In the genomic region with DNA sequence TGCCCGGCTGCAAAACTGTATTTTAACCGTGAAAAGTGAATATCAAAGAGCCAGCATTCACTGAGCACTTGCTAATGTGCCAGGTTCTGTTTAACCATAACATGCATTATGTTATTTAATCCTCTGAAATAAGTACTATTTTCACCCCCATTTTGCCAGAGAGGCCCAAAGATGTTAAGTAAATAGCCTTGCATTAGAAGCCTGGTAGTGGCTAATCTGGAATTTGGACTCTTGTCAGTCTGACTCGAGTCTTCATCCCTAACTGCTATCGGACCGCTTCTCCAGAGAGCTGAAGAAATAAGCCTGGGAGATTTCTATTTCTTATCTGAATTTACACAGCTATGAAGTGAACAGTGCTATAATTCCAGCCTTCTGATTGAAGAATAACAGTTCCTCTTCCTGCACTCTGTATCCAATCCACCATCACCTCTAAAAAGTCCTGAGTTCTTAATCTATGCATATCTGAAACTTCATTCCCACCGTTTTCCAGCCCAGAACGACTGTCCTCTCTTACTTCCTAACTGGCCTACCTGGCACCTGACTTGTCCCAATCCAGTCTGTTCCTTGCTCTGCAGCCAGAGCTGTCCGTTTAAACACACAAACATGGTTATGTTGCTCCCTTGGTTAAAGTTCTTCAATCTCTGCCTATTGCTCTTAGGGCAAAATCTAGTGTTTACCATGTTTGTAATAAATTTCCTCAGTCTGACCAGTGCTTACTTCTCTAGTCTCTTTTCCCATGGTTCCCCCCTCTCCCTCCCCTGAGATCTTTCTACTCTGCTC, we compare ENCODE assay signal across 29 cellular contexts. TPM values are rescaled to one million over a fixed set of nuclear protein-coding genes. Genes with fewer than 3 reads are reported as not detected.
DNase-seq lines count a peak whose midpoint lies in the region; ATAC-seq and TF ChIP-seq lines count a peak whose summit lies in the region.
"Had no signal": no experiment of that assay in that cellular context is flagged by ENCODE, and none has a peak within 500 bp of the region (broad histone marks: within the 10 kb centered on the region; RNA-seq: fewer than 3 reads in every experiment).

No MANE protein-coding gene starts in this region.

- H2AFZ ChIP-seq in hepatocyte (no peak overlapping the region), smooth muscle cell (ENCODE audit: low read depth) (no peak overlapping the region)
- H2AFZ ChIP-seq: parathyroid adenoma had no signal

- TF ChIP-seq CTCF in hepatocyte (IDR thresholded peaks at IDR 0.05; ENCODE audit: poor library complexity) (no peak), smooth muscle cell (IDR thresholded peaks at IDR 0.05; ENCODE audit: borderline replicate concordance, insufficient read depth, poor library complexity, severe bottlenecking) (no peak), chondrocyte (IDR thresholded peaks at IDR 0.05) (no peak)

- peaks cover 8% of the 10 kb centered on the region for H3F3A ChIP-seq in smooth muscle cell (ENCODE audit: low read depth)

- ATAC-seq in activated T-cell treated with anti-CD3 and anti-CD28 coated beads, Interleukin-2, amount 50 U/mL, for 72 hours (replicated peaks in 1 of 2) = no peak
- ATAC-seq: left cardiac atrium; stimulated activated naive CD8-positive, alpha-beta T cell treated with anti-CD3 and anti-CD28 coated beads, Interleukin-15, Interleukin-2, amounts not matched to agents 100 U/mL and 50 U/mL, for 24 hours; WTC11 had no signal

- H3K4me1 ChIP-seq in hepatocyte (ENCODE audit: insufficient read depth) (peaks cover 20% of the 10 kb centered on the region), smooth muscle cell (ENCODE audit: low read depth) (peaks cover 4% of the 10 kb centered on the region)
- H3K4me1 ChIP-seq: SJSA1 had no signal

- peaks cover 31% of the 10 kb centered on the region for H3K79me2 ChIP-seq in hepatocyte
- H3K79me2 ChIP-seq in smooth muscle cell (ENCODE audit: low read depth) = peaks cover 15% of the 10 kb centered on the region

- peaks cover 25% of the 10 kb centered on the region for H3K36me3 Mint-ChIP-seq in activated T-cell treated with anti-CD3 and anti-CD28 coated beads, Interleukin-2, amount 50 U/mL, for 24 hours (ENCODE audit: low read depth)
- H3K36me3 Mint-ChIP-seq in activated T-cell treated with anti-CD3 and anti-CD28 coated beads, Interleukin-2, amount 50 U/mL, for 72 hours (ENCODE audit: insufficient read depth in 2 of 2) = peaks cover 2 to 7% of the 10 kb centered on the region in 2 donors
- no peaks in the 10 kb centered on the region for H3K36me3 Mint-ChIP-seq in chondrocyte (ENCODE audit: low read depth)
- H3K36me3 Mint-ChIP-seq: immature natural killer cell, WTC11 had no signal

- WGBS in hepatocyte (ENCODE audit: low lambda C conversion rate, missing lambda C conversion rate) = 62% methylated on average over 8 of the region's 8 CpGs
- 37% methylated on average over 8 of the region's 8 CpGs for WGBS in smooth muscle cell (ENCODE audit: low lambda C conversion rate)

- no peak overlapping the region for H3K27ac Mint-ChIP-seq in activated T-cell treated with anti-CD3 and anti-CD28 coated beads, Interleukin-2, amount 50 U/mL, for 24 hours
- H3K27ac Mint-ChIP-seq in activated T-cell treated with anti-CD3 and anti-CD28 coated beads, Interleukin-2, amount 50 U/mL, for 72 hours = no peak overlapping the region
- H3K27ac Mint-ChIP-seq in chondrocyte (ENCODE audit: unreplicated experiment) = no peak overlapping the region
- H3K27ac Mint-ChIP-seq: activated CD4-positive, alpha-beta T cell treated with anti-CD3 and anti-CD28 coated beads, Interleukin-2, amount 10 ng/mL, durations not matched to agents 7 days and 5 days; activated naive CD4-positive, alpha-beta T cell treated with anti-CD3 and anti-CD28 coated beads for 36 hours; WTC11 had no signal

- no peaks in the 10 kb centered on the region for H3K27me3 Mint-ChIP-seq in activated T-cell treated with anti-CD3 and anti-CD28 coated beads, Interleukin-2, amount 50 U/mL, for 24 hours
- no peaks in the 10 kb centered on the region for H3K27me3 Mint-ChIP-seq in activated T-cell treated with anti-CD3 and anti-CD28 coated beads, Interleukin-2, amount 50 U/mL, for 72 hours (ENCODE audit: low read depth)
- no peaks in the 10 kb centered on the region for H3K27me3 Mint-ChIP-seq in chondrocyte (ENCODE audit: low read depth)
- H3K27me3 Mint-ChIP-seq: activated CD4-positive, alpha-beta T cell treated with anti-CD3 and anti-CD28 coated beads, Interleukin-2, amount 10 ng/mL, durations not matched to agents 7 days and 5 days had no signal

- peaks cover 16% of the 10 kb centered on the region for H3K4me1 Mint-ChIP-seq in activated T-cell treated with anti-CD3 and anti-CD28 coated beads, Interleukin-2, amount 50 U/mL, for 24 hours (ENCODE audit: low read depth)
- peaks cover 19% of the 10 kb centered on the region for H3K4me1 Mint-ChIP-seq in activated T-cell treated with anti-CD3 and anti-CD28 coated beads, Interleukin-2, amount 50 U/mL, for 72 hours (ENCODE audit: low read depth)
- H3K4me1 Mint-ChIP-seq in chondrocyte (ENCODE audit: low read depth) = peaks cover 17% of the 10 kb centered on the region

- H3K4me3 ChIP-seq in hepatocyte (no peak overlapping the region), smooth muscle cell (no peak overlapping the region)
- H3K4me3 ChIP-seq: right atrium auricular region, SJSA1, testis, uterus had no signal

- intact Hi-C loops in posterior vena cava (cut with DNase I) = no loop called here

- no peaks in the 10 kb centered on the region for H3K9me2 ChIP-seq in hepatocyte (replicated peaks; ENCODE audit: insufficient read depth)

- H3K4me2 ChIP-seq in hepatocyte (peak overlapping the region; percentile 77), smooth muscle cell (peak overlapping the region; percentile 88)

- no peak for DNase-seq in activated T-cell treated with anti-CD3 and anti-CD28 coated beads, Interleukin-2, amount 50 U/mL, for 24 hours
- no peak for DNase-seq in activated T-cell treated with anti-CD3 and anti-CD28 coated beads, Interleukin-2, amount 50 U/mL, for 72 hours
- peak; percentile 18 for DNase-seq in OCI-M1 (lab: John Stamatoyannopoulos, UW)
- DNase-seq in hepatocyte (ENCODE audit: low spot score) = peak; percentile 11
- no peak for DNase-seq in smooth muscle cell (lab: John Stamatoyannopoulos, UW; ENCODE audit: unreplicated experiment)
- DNase-seq in chondrocyte (ENCODE audit: low spot score) = no peak
- DNase-seq in mesenteric fat pad (ENCODE audit: low spot score) = no peak
- no peak for DNase-seq in posterior vena cava (ENCODE audit: low spot score)
- DNase-seq: 8988T; activated CD4-positive, alpha-beta T cell treated with anti-CD3 and anti-CD28 coated beads, Interleukin-2, amount 10 ng/mL, durations not matched to agents 7 days and 5 days; activated naive CD4-positive, alpha-beta T cell treated with anti-CD3 and anti-CD28 coated beads for 36 hours; activated T-cell treated with anti-CD3 and anti-CD28 coated beads, Interleukin-2, amount 50 U/mL, for 1 hour; effector CD8-positive, alpha-beta T cell; GOT3; HFFc6; immature natural killer cell; left cardiac atrium; NCI-H1105 treated with DMSO at 0.1 percent for 48 hours; NCI-H2029; NCI-H524 treated with DMSO at 0.1 percent for 48 hours; stimulated activated CD4-positive, alpha-beta T cell treated with anti-CD3 and anti-CD28 coated beads, Interleukin-2, amount 100 ng/mL, for 24 hours; stimulated activated naive CD8-positive, alpha-beta T cell treated with anti-CD3 and anti-CD28 coated beads, Interleukin-15, Interleukin-2, amounts not matched to agents 100 U/mL and 50 U/mL, for 24 hours; T1000; testis; uterus had no signal

- no peaks in the 10 kb centered on the region for H3K9me3 ChIP-seq in hepatocyte (ENCODE audit: low read depth)
- no peaks in the 10 kb centered on the region for H3K9me3 ChIP-seq in smooth muscle cell (replicated peaks; ENCODE audit: low read depth)
- H3K9me3 ChIP-seq: right atrium auricular region, SJSA1, testis, uterus had no signal

- H3K9me3 Mint-ChIP-seq in activated T-cell treated with anti-CD3 and anti-CD28 coated beads, Interleukin-2, amount 50 U/mL, for 24 hours = no peaks in the 10 kb centered on the region
- H3K9me3 Mint-ChIP-seq in activated T-cell treated with anti-CD3 and anti-CD28 coated beads, Interleukin-2, amount 50 U/mL, for 72 hours = no peaks in the 10 kb centered on the region
- H3K9me3 Mint-ChIP-seq in chondrocyte (ENCODE audit: low read depth) = no peaks in the 10 kb centered on the region
- H3K9me3 Mint-ChIP-seq: activated CD4-positive, alpha-beta T cell treated with anti-CD3 and anti-CD28 coated beads, Interleukin-2, amount 10 ng/mL, durations not matched to agents 7 days and 5 days; activated naive CD4-positive, alpha-beta T cell treated with anti-CD3 and anti-CD28 coated beads for 36 hours; HFFc6; immature natural killer cell; WTC11 had no signal

- no peak overlapping the region for H3K9ac ChIP-seq in smooth muscle cell (ENCODE audit: low read depth)
- H3K9ac ChIP-seq: parathyroid adenoma had no signal

- H4K20me1 ChIP-seq in hepatocyte (ENCODE audit: insufficient read depth, poor library complexity, severe bottlenecking) (no peaks in the 10 kb centered on the region), smooth muscle cell (ENCODE audit: low read depth) (no peaks in the 10 kb centered on the region)

- H3K4me3 Mint-ChIP-seq in activated T-cell treated with anti-CD3 and anti-CD28 coated beads, Interleukin-2, amount 50 U/mL, for 24 hours = peak overlapping the region; percentile 28
- no peak overlapping the region for H3K4me3 Mint-ChIP-seq in activated T-cell treated with anti-CD3 and anti-CD28 coated beads, Interleukin-2, amount 50 U/mL, for 72 hours
- H3K4me3 Mint-ChIP-seq in chondrocyte (ENCODE audit: unreplicated experiment) = no peak overlapping the region

- H3K27ac ChIP-seq in hepatocyte (peak overlapping the region; percentile 96), smooth muscle cell (ENCODE audit: low read depth) (peak overlapping the region; percentile 96)
- H3K27ac ChIP-seq: SJSA1 had no signal

- H3K27me3 ChIP-seq in hepatocyte = no peaks in the 10 kb centered on the region
- H3K27me3 ChIP-seq in smooth muscle cell (ENCODE audit: low read depth) = no peaks in the 10 kb centered on the region
- H3K27me3 ChIP-seq: right atrium auricular region, SJSA1, testis, uterus had no signal

- no peaks in the 10 kb centered on the region for H3K36me3 ChIP-seq in hepatocyte (replicated peaks; ENCODE audit: insufficient read depth, low read depth)
- H3K36me3 ChIP-seq in smooth muscle cell (ENCODE audit: low read depth) = no peaks in the 10 kb centered on the region
- H3K36me3 ChIP-seq: right atrium auricular region, uterus had no signal

RNA-seq across cellular contexts. Expression of a gene that starts 2.3 kb away (rescaled TPM):
- total RNA-seq in activated T-cell treated with anti-CD3 and anti-CD28 coated beads, Interleukin-2, amount 50 U/mL, for 72 hours = 1 to 10 TPM; 5.9 to 9.6 TPM
- total RNA-seq in hepatocyte = 9.6 and 10.4 TPM in 2 replicates
- 8.1 and 8.4 TPM in 2 replicates for polyA plus RNA-seq in hepatocyte
- 7.5 and 11.7 TPM in 2 replicates for total RNA-seq in smooth muscle cell
- polyA plus RNA-seq in smooth muscle cell = 4.8 and 7.3 TPM in 2 replicates
- 9.6 to 14.5 TPM (median 10.7 TPM) in 3 replicates for total RNA-seq in chondrocyte
- 11.8 TPM for total RNA-seq in mesenteric fat pad
- total RNA-seq in posterior vena cava = 10 to 100 TPM in 1 of 2 donors, 1 to 10 TPM in 1; 7.7 to 10.5 TPM

RNA-seq across cellular contexts. Expression of a gene that starts 57.3 kb away (rescaled TPM):
- 10 to 100 TPM; 23.9 to 30.1 TPM for total RNA-seq in activated T-cell treated with anti-CD3 and anti-CD28 coated beads, Interleukin-2, amount 50 U/mL, for 72 hours
- total RNA-seq in hepatocyte = 30.7 and 38.4 TPM in 2 replicates
- 8.5 and 9.6 TPM in 2 replicates for polyA plus RNA-seq in hepatocyte
- 15.1 and 19.1 TPM in 2 replicates for total RNA-seq in smooth muscle cell
- polyA plus RNA-seq in smooth muscle cell = 2.4 and 3.5 TPM in 2 replicates
- total RNA-seq in chondrocyte = 16.4 to 31.2 TPM (median 29.5 TPM) in 3 replicates
- 19.4 TPM for total RNA-seq in mesenteric fat pad
- total RNA-seq in posterior vena cava = 10 to 100 TPM; 18.5 to 28.3 TPM

Comparison
In these comparisons a context has a peak if more than half of its experiments do, and no peak if none do; other contexts are left out.
1. DNase-seq: peak in OCI-M1 (single experiment) and hepatocyte (single experiment); none in activated T-cell treated with anti-CD3 and anti-CD28 coated beads, Interleukin-2, amount 50 U/mL, for 24 hours (single experiment), activated T-cell treated with anti-CD3 and anti-CD28 coated beads, Interleukin-2, amount 50 U/mL, for 72 hours (0 of 2), smooth muscle cell (single experiment), chondrocyte (single experiment), mesenteric fat pad (single experiment) and posterior vena cava (single experiment).